Comparison of ENCODE assay signal across 18 cellular contexts in the genomic region with DNA sequence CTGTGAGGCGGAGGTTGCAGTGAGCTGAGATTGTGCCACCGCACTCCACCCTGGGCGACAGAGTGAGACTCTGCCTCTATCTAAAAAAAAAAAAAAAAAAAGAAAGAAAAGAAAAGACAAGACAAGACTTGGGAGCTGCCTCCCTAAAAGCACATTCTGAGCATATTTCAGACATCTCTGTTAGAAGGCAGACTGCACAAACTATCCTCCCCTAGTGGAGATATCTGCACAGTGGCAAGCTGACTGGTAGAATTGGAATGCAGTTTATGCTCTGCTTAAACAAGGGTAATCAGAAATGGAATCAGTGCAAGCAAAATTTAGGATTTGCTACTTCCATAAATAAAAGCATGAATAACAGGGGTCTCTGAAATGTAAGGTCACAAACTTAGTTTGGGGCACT. TPM values are rescaled to one million over a fixed set of nuclear protein-coding genes. Genes with fewer than 3 reads are reported as not detected.
DNase-seq lines count a peak whose midpoint lies in the region; ATAC-seq and TF ChIP-seq lines count a peak whose summit lies in the region.
"Had no signal": no experiment of that assay in that cellular context is flagged by ENCODE, and none has a peak within 500 bp of the region (broad histone marks: within the 10 kb centered on the region; RNA-seq: fewer than 3 reads in every experiment).

No MANE protein-coding gene starts in this region.

- TF ChIP-seq CTCF in choroid plexus epithelial cell (conservative IDR thresholded peaks at IDR 0.05; ENCODE audit: low read depth, low read length): peak; percentile 74
- no peak for TF ChIP-seq CTCF in mesothelial cell of epicardium (IDR thresholded peaks at IDR 0.05; ENCODE audit: unreplicated experiment)
- no peak for TF ChIP-seq CTCF in Calu3 (IDR thresholded peaks at IDR 0.05; ENCODE audit: unreplicated experiment)
- TF ChIP-seq CTCF in uterus (IDR thresholded peaks at IDR 0.05): no peak

- H3K4me3 ChIP-seq in choroid plexus epithelial cell (ENCODE audit: low read depth, low read length) (no peak overlapping the region), uterus (no peak overlapping the region)
- H3K4me3 ChIP-seq: right atrium auricular region, SJCRH30 had no signal

- intact Hi-C loops in Calu3 (cut with micrococcal nuclease; ENCODE audit: unreplicated experiment) (no loop called here), uterus (cut with DNase I; ENCODE audit: low total_unique reads) (no loop called here)

- H3K27ac Mint-ChIP-seq in mesothelial cell of epicardium: peak overlapping the region; percentile 76
- no peak overlapping the region for H3K27ac Mint-ChIP-seq in Calu3 (ENCODE audit: unreplicated experiment)
- H3K27ac Mint-ChIP-seq in stimulated activated naive B cell treated with anti-CD40 and anti-IgM and Interleukin-4, amounts not matched to agents 10 μg/mL and 1 μg/mL and 100 μg/mL, for 72 hours: no peak overlapping the region
- H3K27ac Mint-ChIP-seq: effector memory CD8-positive, alpha-beta T cell; stimulated activated naive CD8-positive, alpha-beta T cell treated with anti-CD3 and anti-CD28 coated beads, Interleukin-15, amount 100 ng/mL, for 72 hours had no signal

- no peak for ATAC-seq in HG02759 (IDR thresholded peaks at IDR 0.05; ENCODE audit: unreplicated experiment)
- ATAC-seq in stimulated activated naive B cell treated with anti-CD40 and anti-IgM and Interleukin-4, amounts not matched to agents 10 μg/mL and 1 μg/mL and 100 μg/mL, for 72 hours (replicated peaks): no peak
- ATAC-seq: effector memory CD8-positive, alpha-beta T cell; stimulated activated naive CD8-positive, alpha-beta T cell treated with anti-CD3 and anti-CD28 coated beads, Interleukin-15, amount 100 ng/mL, for 72 hours had no signal

- H3K9me3 Mint-ChIP-seq in mesothelial cell of epicardium (no peaks in the 10 kb centered on the region), Calu3 (ENCODE audit: low read depth, unreplicated experiment) (no peaks in the 10 kb centered on the region)
- H3K9me3 Mint-ChIP-seq in stimulated activated naive B cell treated with anti-CD40 and anti-IgM and Interleukin-4, amounts not matched to agents 10 μg/mL and 1 μg/mL and 100 μg/mL, for 72 hours: no peaks in the 10 kb centered on the region
- H3K9me3 Mint-ChIP-seq: effector memory CD8-positive, alpha-beta T cell; stimulated activated naive CD8-positive, alpha-beta T cell treated with anti-CD3 and anti-CD28 coated beads, Interleukin-15, amount 100 ng/mL, for 72 hours had no signal

- CTCF ChIA-PET in Calu3 (lab: Charles Lee): interaction anchor here (0.6 to 0.7 kb wide), 2 partner anchors 98 to 1513 kb away, joined by 3 to 4 read pairs; no protein-coding TSS in a partner anchor

- H3K4me1 ChIP-seq in uterus: no peaks in the 10 kb centered on the region
- H3K4me1 ChIP-seq: right atrium auricular region, SJCRH30 had no signal

- DNase-seq in Ammon's horn (ENCODE audit: low spot score) (peak; percentile 36), M059J (ENCODE audit: low read depth) (peak; percentile 41), choroid plexus epithelial cell (ENCODE audit: low read depth) (peak; percentile 83), mesothelial cell of epicardium (ENCODE audit: low spot score in 2 of 2, unreplicated experiment in 2 of 2) (no peak), Calu3 (no peak), uterus (no peak)
- no peak for DNase-seq in stimulated activated naive B cell treated with anti-CD40 and anti-IgM and Interleukin-4, amounts not matched to agents 10 μg/mL and 1 μg/mL and 100 μg/mL, for 72 hours
- DNase-seq: amniotic stem cell; effector memory CD8-positive, alpha-beta T cell; midbrain; NCI-H1417 treated with DMSO at 0.1 percent for 48 hours; NCI-H69; SJCRH30; stimulated activated CD4-positive, alpha-beta T cell treated with anti-CD3 and anti-CD28 coated beads, Interleukin-4, amount 100 ng/mL, for 4 hours; stimulated activated naive CD8-positive, alpha-beta T cell treated with anti-CD3 and anti-CD28 coated beads, Interleukin-15, amount 100 ng/mL, for 72 hours had no signal

- H3K27me3 ChIP-seq in uterus: no peaks in the 10 kb centered on the region
- H3K27me3 ChIP-seq: right atrium auricular region, SJCRH30 had no signal

- TF ChIP-seq POLR2A in uterus (IDR thresholded peaks at IDR 0.05): no peak

- H3K27me3 Mint-ChIP-seq in mesothelial cell of epicardium (ENCODE audit: low read depth) (no peaks in the 10 kb centered on the region), Calu3 (ENCODE audit: unreplicated experiment) (no peaks in the 10 kb centered on the region)
- H3K27me3 Mint-ChIP-seq in stimulated activated naive B cell treated with anti-CD40 and anti-IgM and Interleukin-4, amounts not matched to agents 10 μg/mL and 1 μg/mL and 100 μg/mL, for 72 hours: peaks cover 5 to 6% of the 10 kb centered on the region in 2 donors

- H3K4me1 Mint-ChIP-seq in mesothelial cell of epicardium (peaks cover 10% of the 10 kb centered on the region), Calu3 (ENCODE audit: low read depth, unreplicated experiment) (peaks cover 2% of the 10 kb centered on the region)
- H3K4me1 Mint-ChIP-seq in stimulated activated naive B cell treated with anti-CD40 and anti-IgM and Interleukin-4, amounts not matched to agents 10 μg/mL and 1 μg/mL and 100 μg/mL, for 72 hours: no peaks in the 10 kb centered on the region
- H3K4me1 Mint-ChIP-seq: stimulated activated naive CD8-positive, alpha-beta T cell treated with anti-CD3 and anti-CD28 coated beads, Interleukin-15, amount 100 ng/mL, for 72 hours had no signal

- H3K4me3 Mint-ChIP-seq in mesothelial cell of epicardium (no peak overlapping the region), Calu3 (ENCODE audit: low read depth, unreplicated experiment) (no peak overlapping the region)
- H3K4me3 Mint-ChIP-seq in stimulated activated naive B cell treated with anti-CD40 and anti-IgM and Interleukin-4, amounts not matched to agents 10 μg/mL and 1 μg/mL and 100 μg/mL, for 72 hours: no peak overlapping the region
- H3K4me3 Mint-ChIP-seq: effector memory CD8-positive, alpha-beta T cell; stimulated activated naive CD8-positive, alpha-beta T cell treated with anti-CD3 and anti-CD28 coated beads, Interleukin-15, amount 100 ng/mL, for 72 hours had no signal

- no peaks in the 10 kb centered on the region for H3K36me3 ChIP-seq in uterus
- H3K36me3 ChIP-seq: right atrium auricular region, SJCRH30 had no signal

- no peaks in the 10 kb centered on the region for H3K9me3 ChIP-seq in uterus
- H3K9me3 ChIP-seq: right atrium auricular region, SJCRH30 had no signal

- H3K27ac ChIP-seq in uterus: no peak overlapping the region
- H3K27ac ChIP-seq: right atrium auricular region, SJCRH30, VCaP had no signal

- H3K36me3 Mint-ChIP-seq in mesothelial cell of epicardium (no peaks in the 10 kb centered on the region), Calu3 (ENCODE audit: insufficient read depth, unreplicated experiment) (no peaks in the 10 kb centered on the region)
- no peaks in the 10 kb centered on the region for H3K36me3 Mint-ChIP-seq in stimulated activated naive B cell treated with anti-CD40 and anti-IgM and Interleukin-4, amounts not matched to agents 10 μg/mL and 1 μg/mL and 100 μg/mL, for 72 hours

- BruUV-seq in Calu3 (replicated peaks; lab: Mats Ljungman, UMichigan): no TSS peak

RNA-seq across cellular contexts. Expression of gene GNG4, which starts 31.8 kb away (rescaled TPM):
- 0.32 and 0.52 TPM in 2 replicates for total RNA-seq in M059J (2014; rRNA removed; shearing (Covaris generic))
- total RNA-seq in mesothelial cell of epicardium (2.6 to 3.2 TPM (median 2.9 TPM) in 3 replicates), Calu3 (2022) (11.6 and 18.4 TPM in 2 replicates), uterus (1 to 10 TPM in 3 of 4 donors, under 1 TPM in 1; 0.51 to 8.2 (median 2.3) TPM)
- total RNA-seq: right atrium auricular region had no signal

Comparison
In these comparisons a context has a peak if more than half of its experiments do, and no peak if none do; other contexts are left out.
1. DNase-seq: peak in Ammon's horn (single experiment), M059J (single experiment) and choroid plexus epithelial cell (single experiment); none in mesothelial cell of epicardium (0 of 2), Calu3 (single experiment), uterus (0 of 2) and stimulated activated naive B cell treated with anti-CD40 and anti-IgM and Interleukin-4, amounts not matched to agents 10 μg/mL and 1 μg/mL and 100 μg/mL, for 72 hours (single experiment).